ENCODE assay signal across 1 cellular context in the genomic region with DNA sequence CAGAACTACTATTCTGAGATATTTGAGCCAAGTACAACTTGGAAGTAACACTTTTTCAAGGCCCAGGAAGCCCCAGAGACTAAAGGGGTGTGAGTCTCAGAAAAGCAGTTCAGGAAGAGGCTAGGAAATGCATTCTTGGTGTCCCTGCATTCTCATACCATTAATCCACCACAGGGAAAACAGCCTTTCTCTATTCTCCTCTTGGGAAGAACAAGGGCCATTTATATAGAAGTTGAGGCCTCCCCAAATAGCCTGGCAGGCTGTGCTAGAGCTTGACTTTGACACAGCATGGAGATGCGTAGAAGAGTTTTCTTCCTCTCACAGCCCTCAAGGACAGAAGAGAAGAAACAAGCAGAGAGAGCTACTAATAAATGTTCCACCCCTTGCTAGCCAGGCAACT.
TF ChIP-seq lines count a peak whose summit lies in the region.

No MANE protein-coding gene starts in this region.

TF ChIP-seq in K562, 482 proteins besides CTCF, POLR2A, EP300 and RAD21:
- TF ChIP-seq NCOA6 (IDR thresholded peaks at IDR 0.05): no peak
TF ChIP-seq in K562: peak in this region for 0.
